In the genomic region with DNA sequence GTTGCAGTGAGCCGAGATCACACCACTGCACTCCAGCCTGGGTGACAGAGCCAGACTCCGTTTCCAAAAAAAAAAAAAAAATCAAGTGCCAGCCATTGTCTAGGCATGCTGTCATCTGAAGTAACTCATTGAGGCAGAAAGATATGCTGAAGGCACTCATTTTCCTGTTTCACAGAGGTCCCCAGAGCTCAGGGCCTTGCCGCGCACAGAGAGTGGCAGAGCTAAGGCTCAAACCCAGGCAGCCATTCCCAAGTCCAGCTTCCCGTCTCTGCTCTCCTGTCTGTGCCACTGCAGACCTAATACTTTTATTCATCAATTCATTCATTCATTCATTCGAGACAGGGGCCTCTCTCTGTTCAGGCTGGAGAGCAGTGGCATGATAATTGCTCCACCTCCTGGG, we compare ENCODE assay signal across 23 cellular contexts. TPM values are rescaled to one million over a fixed set of nuclear protein-coding genes. Genes with fewer than 3 reads are reported as not detected.
"Had no signal": no experiment of that assay in that cellular context is flagged by ENCODE, and none has a peak within 500 bp of the region (broad histone marks: within the 10 kb centered on the region; RNA-seq: fewer than 3 reads in every experiment).

No MANE protein-coding gene starts in this region.

- H3K9me3 Mint-ChIP-seq: activated naive CD4-positive, alpha-beta T cell treated with anti-CD3 and anti-CD28 coated beads for 36 hours; activated naive CD8-positive, alpha-beta T cell treated with anti-CD3 and anti-CD28 coated beads, Interleukin-2, amount 50 U/mL, for 24 hours; activated T-helper 2 cell treated with anti-CD3 and anti-CD28 coated beads, Interferon-gamma antibody, Interleukin-2, Interleukin-4, amounts not matched to agents 10 μg/mL and 5 μg/mL and 100 μg/mL, durations not matched to agents 14 hours and 24 hours and 36 hours; memory B cell; naive thymus-derived CD4-positive, alpha-beta T cell; stimulated activated naive B cell treated with anti-CD40 and anti-IgM and Interleukin-4, amounts not matched to agents 10 μg/mL and 1 μg/mL and 100 μg/mL, for 72 hours had no signal

- H3K9me3 ChIP-seq: ascending aorta, breast epithelium, left ventricle myocardium inferior, mucosa of descending colon, tibial nerve, uterus had no signal

- H3K79me2 ChIP-seq: hepatocyte had no signal

- H3K4me3 ChIP-seq: ascending aorta, breast epithelium, hepatocyte, left ventricle myocardium inferior, mucosa of descending colon, tibial nerve, uterus had no signal

- H3K36me3 Mint-ChIP-seq: memory B cell; naive thymus-derived CD4-positive, alpha-beta T cell; stimulated activated naive B cell treated with anti-CD40 and anti-IgM and Interleukin-4, amounts not matched to agents 10 μg/mL and 1 μg/mL and 100 μg/mL, for 72 hours had no signal

- H3K27ac ChIP-seq: ascending aorta, breast epithelium, hepatocyte, left ventricle myocardium inferior, tibial nerve, uterus had no signal

- H3K36me3 ChIP-seq: ascending aorta, breast epithelium, left ventricle myocardium inferior, tibial nerve, uterus had no signal

- H3K4me2 ChIP-seq: hepatocyte had no signal

- H3K4me3 Mint-ChIP-seq: activated naive CD4-positive, alpha-beta T cell treated with anti-CD3 and anti-CD28 coated beads for 36 hours; activated naive CD8-positive, alpha-beta T cell treated with anti-CD3 and anti-CD28 coated beads, Interleukin-2, amount 50 U/mL, for 24 hours; memory B cell; naive thymus-derived CD4-positive, alpha-beta T cell; stimulated activated naive B cell treated with anti-CD40 and anti-IgM and Interleukin-4, amounts not matched to agents 10 μg/mL and 1 μg/mL and 100 μg/mL, for 72 hours had no signal

- H2AFZ ChIP-seq: hepatocyte had no signal

- H3K27ac Mint-ChIP-seq: activated naive CD4-positive, alpha-beta T cell treated with anti-CD3 and anti-CD28 coated beads for 36 hours; activated naive CD8-positive, alpha-beta T cell treated with anti-CD3 and anti-CD28 coated beads, Interleukin-2, amount 50 U/mL, for 24 hours; activated T-helper 2 cell treated with anti-CD3 and anti-CD28 coated beads, Interferon-gamma antibody, Interleukin-2, Interleukin-4, amounts not matched to agents 10 μg/mL and 5 μg/mL and 100 μg/mL, durations not matched to agents 14 hours and 24 hours and 36 hours; memory B cell; stimulated activated naive B cell treated with anti-CD40 and anti-IgM and Interleukin-4, amounts not matched to agents 10 μg/mL and 1 μg/mL and 100 μg/mL, for 72 hours had no signal

- H3K27me3 ChIP-seq: breast epithelium, hepatocyte, tibial nerve, uterus had no signal

- DNase-seq: activated CD4-positive, alpha-beta T cell treated with anti-CD3 and anti-CD28 coated beads, Interleukin-2, amount 50 U/mL, for 4 hours; activated CD4-positive, CD25-positive, alpha-beta regulatory T cell treated with anti-CD3 and anti-CD28 coated beads, Interleukin-2, amount 50 U/mL, for 72 hours; activated naive CD4-positive, alpha-beta T cell treated with anti-CD3 and anti-CD28 coated beads for 36 hours; activated naive CD8-positive, alpha-beta T cell treated with anti-CD3 and anti-CD28 coated beads, Interleukin-2, amount 50 U/mL, for 24 hours; activated T-cell treated with anti-CD3 and anti-CD28 coated beads for 4 hours; cerebellar nuclear complex; erythroblast; left ventricle myocardium inferior; mucosa of descending colon; naive thymus-derived CD4-positive, alpha-beta T cell; posterior cingulate gyrus; stimulated activated CD4-positive, alpha-beta T cell treated with anti-CD3 and anti-CD28 coated beads, Interleukin-2, amount 100 ng/mL, for 48 hours; stimulated activated naive B cell treated with anti-CD40 and anti-IgM and Interleukin-4, amounts not matched to agents 10 μg/mL and 1 μg/mL and 100 μg/mL, for 72 hours; substantia nigra; T1000; uterus had no signal

RNA-seq across cellular contexts. Expression of a gene that starts 3.5 kb away (rescaled TPM):
- total RNA-seq: activated naive CD4-positive, alpha-beta T cell treated with anti-CD3 and anti-CD28 coated beads for 36 hours; activated T-helper 2 cell treated with anti-CD3 and anti-CD28 coated beads, Interferon-gamma antibody, Interleukin-2, Interleukin-4, amounts not matched to agents 10 μg/mL and 5 μg/mL and 100 μg/mL, durations not matched to agents 14 hours and 24 hours and 36 hours; ascending aorta; breast epithelium; dermis microvascular lymphatic vessel endothelial cell; hepatocyte; left ventricle myocardium inferior; mucosa of descending colon; naive thymus-derived CD4-positive, alpha-beta T cell; tibial nerve; uterus had no signal
